Comparison of ENCODE assay signal across 19 cellular contexts in genomic region chr9:94014845-94015244, GRCh38. TPM values are rescaled to one million over a fixed set of nuclear protein-coding genes. Genes with fewer than 3 reads are reported as not detected.
DNase-seq lines count a peak whose midpoint lies in the region; ATAC-seq and TF ChIP-seq lines count a peak whose summit lies in the region.
"Had no signal": no experiment of that assay in that cellular context is flagged by ENCODE, and none has a peak within 500 bp of the region (broad histone marks: within the 10 kb centered on the region; RNA-seq: fewer than 3 reads in every experiment).

No MANE protein-coding gene starts in this region.

- intact Hi-C loops in esophagus muscularis mucosa (cut with DNase I): loop anchor here (5.0 kb wide), 1 partner anchor 197 kb away; no protein-coding TSS in a partner anchor

- H3K36me3 ChIP-seq in Loucy (ENCODE audit: insufficient read depth, low read length): no peaks in the 10 kb centered on the region
- H3K36me3 ChIP-seq in esophagus muscularis mucosa: no peaks in the 10 kb centered on the region
- no peaks in the 10 kb centered on the region for H3K36me3 ChIP-seq in Peyer's patch
- H3K36me3 ChIP-seq: gastroesophageal sphincter had no signal

- no peak for TF ChIP-seq EP300 in esophagus muscularis mucosa (IDR thresholded peaks at IDR 0.05)

- H3F3A ChIP-seq in Loucy (ENCODE audit: low read depth): no peaks in the 10 kb centered on the region

- TF ChIP-seq CTCF in Loucy (conservative IDR thresholded peaks at IDR 0.05; ENCODE audit: low read length): no peak
- TF ChIP-seq CTCF in esophagus muscularis mucosa (IDR thresholded peaks at IDR 0.05): no peak
- TF ChIP-seq CTCF in Peyer's patch (IDR thresholded peaks at IDR 0.05): no peak

- H3K27me3 ChIP-seq in Loucy (ENCODE audit: insufficient read depth, low read length, poor library complexity, severe bottlenecking): no peaks in the 10 kb centered on the region
- H3K27me3 ChIP-seq in esophagus muscularis mucosa: no peaks in the 10 kb centered on the region
- no peaks in the 10 kb centered on the region for H3K27me3 ChIP-seq in Peyer's patch
- H3K27me3 ChIP-seq: gastroesophageal sphincter had no signal

- no peaks in the 10 kb centered on the region for H3K9me2 ChIP-seq in Loucy (replicated peaks; ENCODE audit: low read depth, low read length)

- H3K9me3 ChIP-seq in Loucy (ENCODE audit: insufficient read depth, low read depth, low read length): no peaks in the 10 kb centered on the region
- H3K9me3 ChIP-seq in esophagus muscularis mucosa: no peaks in the 10 kb centered on the region
- no peaks in the 10 kb centered on the region for H3K9me3 ChIP-seq in Peyer's patch
- H3K9me3 ChIP-seq: gastroesophageal sphincter had no signal

- H4K20me1 ChIP-seq in Loucy (ENCODE audit: insufficient read depth, low read length, poor library complexity, severe bottlenecking): no peaks in the 10 kb centered on the region

- TF ChIP-seq POLR2A in esophagus muscularis mucosa (IDR thresholded peaks at IDR 0.05; ENCODE audit: low read depth) (no peak), Peyer's patch (IDR thresholded peaks at IDR 0.05) (no peak)

- no peak overlapping the region for H3K27ac ChIP-seq in esophagus muscularis mucosa (replicated peaks in 1 of 4)
- H3K27ac ChIP-seq in Peyer's patch: no peak overlapping the region
- H3K27ac ChIP-seq: gastroesophageal sphincter had no signal

- H3K4me3 ChIP-seq in Loucy (ENCODE audit: low read length, poor library complexity, severe bottlenecking) (no peak overlapping the region), esophagus muscularis mucosa (no peak overlapping the region), Peyer's patch (no peak overlapping the region)
- H3K4me3 ChIP-seq: gastroesophageal sphincter had no signal

- no peak overlapping the region for H3K4me2 ChIP-seq in Loucy (ENCODE audit: low read depth, low read length, poor library complexity, severe bottlenecking)

- H3K9ac ChIP-seq in Loucy (ENCODE audit: low read depth, low read length, poor library complexity, severe bottlenecking): no peak overlapping the region

- no peak for ATAC-seq in HG03378 (IDR thresholded peaks at IDR 0.05; ENCODE audit: unreplicated experiment)
- ATAC-seq: activated naive CD4-positive, alpha-beta T cell treated with anti-CD3 and anti-CD28 coated beads, Interleukin-2, amount 50 U/mL, for 72 hours; CD8-positive, alpha-beta T cell; esophagus mucosa; gastroesophageal sphincter had no signal

- WGBS in esophagus muscularis mucosa: 64% methylated on average over 3 of the region's 3 CpGs

- DNase-seq in NCI-H146 (lab: John Stamatoyannopoulos, UW): peak; percentile 88
- peak; percentile 95 for DNase-seq in NCI-H69 (lab: John Stamatoyannopoulos, UW)
- peak; percentile 60 for DNase-seq in esophagus muscularis mucosa (ENCODE audit: extremely low spot score)
- no peak for DNase-seq in Peyer's patch
- no peak for DNase-seq in T-helper 2 cell
- DNase-seq: activated CD4-positive, alpha-beta T cell treated with anti-CD3 and anti-CD28 coated beads for 4 hours; CD8-positive, alpha-beta T cell; effector CD8-positive, alpha-beta T cell; kidney; NCI-H187; stimulated activated CD4-positive, alpha-beta T cell treated with anti-CD3 and anti-CD28 coated beads, Interleukin-4, amount 100 ng/mL, for 4 hours had no signal

- H3K4me1 ChIP-seq in Loucy (ENCODE audit: insufficient read depth, low read length, poor library complexity, severe bottlenecking): peaks cover 6% of the 10 kb centered on the region
- H3K4me1 ChIP-seq in esophagus muscularis mucosa: peaks cover 0 to 42% (median 40%) of the 10 kb centered on the region in 4 donors
- H3K4me1 ChIP-seq in Peyer's patch: peaks cover 0 to 5% (median 0%) of the 10 kb centered on the region in 4 donors

- 0 out of 2 replicates have a peak overlapping the region, but pooled peaks have one; percentile 35 for H2AFZ ChIP-seq in Loucy (ENCODE audit: low read length)

- H3K79me2 ChIP-seq in Loucy (ENCODE audit: insufficient read depth, low read length): no peaks in the 10 kb centered on the region

RNA-seq across cellular contexts. Expression of gene BARX1, which starts 59.7 kb away (rescaled TPM):
- under 1 TPM in 1 of 4 donors, not detected in 3; 0.42 TPM for total RNA-seq in esophagus muscularis mucosa
- not detected for total RNA-seq in Peyer's patch
- total RNA-seq: HFFc6, kidney, mammary epithelial cell, renal cortical epithelial cell had no signal

Comparison
In these comparisons a context has a peak if more than half of its experiments do, and no peak if none do; other contexts are left out.
1. DNase-seq: peak in NCI-H146 (single experiment), NCI-H69 (single experiment) and esophagus muscularis mucosa (single experiment); none in Peyer's patch (0 of 3) and T-helper 2 cell (0 of 5).